In genomic region chr2:235536711-235537110, GRCh38 we compare ENCODE assay signal across 2 cellular contexts.
A peak's percentile ranks its signal among the peaks of the same experiment; 100 is the strongest.
TF ChIP-seq lines count a peak whose summit lies in the region.

No MANE protein-coding gene starts in this region.

TF ChIP-seq in GM23338, 12 proteins besides CTCF, POLR2A, EP300 and RAD21:
- no peak for TF ChIP-seq NANOG (IDR thresholded peaks at IDR 0.05; ENCODE audit: borderline replicate concordance)
- TF ChIP-seq JUNB (IDR thresholded peaks at IDR 0.05; ENCODE audit: unreplicated experiment), result no peak
- no peak for TF ChIP-seq EZH2phosphoT487 (IDR thresholded peaks at IDR 0.05; ENCODE audit: unreplicated experiment)
- no peak for TF ChIP-seq ZNF331 (CRISPR knock-in tag; IDR thresholded peaks at IDR 0.05; ENCODE audit: low read depth)
- TF ChIP-seq POLR2AphosphoS5 (IDR thresholded peaks at IDR 0.05; ENCODE audit: low read depth), result no peak
- no peak for TF ChIP-seq ETS1 (IDR thresholded peaks at IDR 0.05)
- TF ChIP-seq ZNF114 (CRISPR knock-in tag; IDR thresholded peaks at IDR 0.05), result no peak
- TF ChIP-seq CREB1 (CRISPR knock-in tag; IDR thresholded peaks at IDR 0.05; ENCODE audit: low read depth), result no peak
- no peak for TF ChIP-seq EZH2 (IDR thresholded peaks at IDR 0.05; ENCODE audit: low read depth, unreplicated experiment)
- TF ChIP-seq STAT1 (IDR thresholded peaks at IDR 0.05; ENCODE audit: unreplicated experiment), result no peak
- no peak for TF ChIP-seq ZNF462 (CRISPR knock-in tag; IDR thresholded peaks at IDR 0.05)
- no peak for TF ChIP-seq REST (IDR thresholded peaks at IDR 0.05; ENCODE audit: unreplicated experiment)
TF ChIP-seq in GM23338: peak in this region for 0.

TF ChIP-seq in HepG2, 621 proteins besides CTCF, POLR2A, EP300 and RAD21:
- TF ChIP-seq ZNF274 (CRISPR knock-in tag; IDR thresholded peaks at IDR 0.05), result 0 out of 2 replicates have a peak, but pooled peaks have one; percentile 32
- TF ChIP-seq ZNF646 (CRISPR knock-in tag; IDR thresholded peaks at IDR 0.05), result 0 out of 2 replicates have a peak, but pooled peaks have one; percentile 6
- no peak for TF ChIP-seq ZNF282 (IDR thresholded peaks at IDR 0.05; ENCODE audit: partially characterized antibody)
